In the genomic region with DNA sequence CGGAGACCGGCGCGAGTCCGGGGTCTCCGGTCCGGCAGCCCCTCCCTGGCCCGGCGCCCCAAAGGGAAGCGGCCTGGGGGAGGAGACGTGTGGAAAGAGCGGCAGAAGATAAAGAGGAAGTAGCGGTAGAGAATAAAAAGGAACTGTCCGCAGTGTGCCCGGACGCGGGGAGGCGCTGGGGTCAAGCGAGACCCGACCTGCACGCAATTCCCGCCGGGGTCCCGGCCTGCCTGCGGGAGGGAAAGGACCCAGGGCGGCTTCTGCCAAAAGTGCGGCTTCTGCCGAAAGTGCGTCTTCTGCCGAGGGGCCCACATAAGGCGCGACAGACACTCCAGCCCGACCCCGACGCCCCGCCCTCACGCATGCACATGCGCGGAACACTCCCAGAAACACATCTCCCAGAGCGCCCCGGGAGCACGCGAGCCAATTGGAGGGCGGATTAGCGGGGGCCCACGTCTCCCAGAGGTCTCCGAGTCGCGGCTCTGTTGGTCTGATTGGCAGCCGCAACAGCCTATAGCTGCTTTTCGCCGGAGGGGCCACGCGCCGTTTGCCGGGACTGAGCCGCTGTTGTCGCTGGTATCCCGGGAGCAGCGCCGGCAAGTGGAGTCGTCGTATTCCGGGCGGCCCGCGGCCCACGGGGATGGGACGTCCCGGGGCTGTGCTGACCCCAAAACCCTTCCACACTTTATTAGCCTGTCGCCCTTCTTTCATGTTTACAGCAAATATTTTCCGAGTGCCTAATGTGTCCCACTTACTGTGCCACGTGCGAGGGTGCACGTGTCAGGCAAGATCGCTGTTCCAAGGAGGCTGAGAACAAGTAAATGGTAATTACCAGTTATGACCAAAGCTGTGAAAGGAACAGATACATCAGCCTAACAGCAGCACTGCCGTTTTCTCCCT, we compare ENCODE assay signal across 8 cellular contexts. TPM values are rescaled to one million over a fixed set of nuclear protein-coding genes. Genes with fewer than 3 reads are reported as not detected.
DNase-seq lines count a peak whose midpoint lies in the region; ATAC-seq and FAIRE-seq lines count a peak whose summit lies in the region.

No MANE protein-coding gene starts in this region.

- FAIRE-seq in endometrium (lab: Jason Lieb, UNC), result peak; percentile 80

- ATAC-seq in GM21367 (IDR thresholded peaks at IDR 0.05; ENCODE audit: unreplicated experiment), result peak; percentile 76

- in situ Hi-C loops in Caki2 (cut with HindIII; ENCODE audit: low pct_unique_long_range_greater_than_20kb, low sequenced_read_pairs), result no loop called here

- DNase-seq in Caki2 (ENCODE audit: low read depth) (peak; percentile 99), HUDEP-2 (lab: John Stamatoyannopoulos, UW; ENCODE audit: unreplicated experiment in 76 of 76) (peak; percentile 83 to 99 (median 97)), NOMO-1 treated with dmso at 0.1 percent for 144 hours (lab: John Stamatoyannopoulos, UW; ENCODE audit: unreplicated experiment) (peak; percentile 95), midbrain (lab: John Stamatoyannopoulos, UW) (peak; percentile 99)
- DNase-seq in activated CD8-positive, alpha-beta memory T cell treated with anti-CD3 and anti-CD28 coated beads, Interleukin-2, amount 50 U/mL, for 24 hours (ENCODE audit: extremely low read depth), result peak; percentile 97
- DNase-seq in stimulated activated CD8-positive, alpha-beta memory T cell treated with anti-CD3 and anti-CD28 coated beads, Interleukin-2, amount 100 ng/mL, for 1 hour (ENCODE audit: low read depth in 2 of 2), result peak; percentile 84 to 95

RNA-seq across cellular contexts. Expression of a gene that starts 8.0 kb away (rescaled TPM):
- not detected in 2 replicates for total RNA-seq in Caki2 (2014; rRNA removed; shearing (Covaris generic); ENCODE audit: low replicate concordance)

RNA-seq across cellular contexts. Expression of a gene that starts 18.9 kb away (rescaled TPM):
- 58.5 and 90.0 TPM in 2 replicates for total RNA-seq in Caki2 (2014; rRNA removed; shearing (Covaris generic); ENCODE audit: low replicate concordance)

RNA-seq across cellular contexts. Expression of a gene that starts 29.4 kb away (rescaled TPM):
- total RNA-seq in Caki2 (2014; rRNA removed; shearing (Covaris generic); ENCODE audit: low replicate concordance), result 12.1 and 12.8 TPM in 2 replicates

RNA-seq across cellular contexts. Expression of a gene that starts 40.8 kb away (rescaled TPM):
- 4.4 and 5.7 TPM in 2 replicates for total RNA-seq in Caki2 (2014; rRNA removed; shearing (Covaris generic); ENCODE audit: low replicate concordance)

RNA-seq across cellular contexts. Expression of a gene that starts 40.9 kb away (rescaled TPM):
- total RNA-seq in Caki2 (2014; rRNA removed; shearing (Covaris generic); ENCODE audit: low replicate concordance), result 7.9 and 21.0 TPM in 2 replicates

Comparison
In these comparisons a context has a peak if more than half of its experiments do, and no peak if none do; other contexts are left out.
1. Peak in every context shown above with its lines: DNase-seq and ATAC-seq.